23 cellular contexts compared by ENCODE assay signal in genomic region chr6:134866563-134866962, GRCh38.
DNase-seq lines count a peak whose midpoint lies in the region; ATAC-seq, FAIRE-seq and TF ChIP-seq lines count a peak whose summit lies in the region.
"Had no signal": no experiment of that assay in that cellular context is flagged by ENCODE, and none has a peak within 500 bp of the region (broad histone marks: within the 10 kb centered on the region; RNA-seq: fewer than 3 reads in every experiment).

No MANE protein-coding gene starts in this region.

- no peaks in the 10 kb centered on the region for H3K9me1 ChIP-seq in K562 (ENCODE audit: control insufficient read depth, insufficient read depth, low read length)

- no peak overlapping the region for H3K9ac ChIP-seq in MM.1S (ENCODE audit: low read length)
- no peak overlapping the region for H3K9ac ChIP-seq in K562 (ENCODE audit: insufficient read depth in 1 of 2, low read depth in 2 of 2, low read length in 2 of 2)
- H3K9ac ChIP-seq in HepG2 (ENCODE audit: insufficient read depth, low read depth, low read length), result no peak overlapping the region
- H3K9ac ChIP-seq: BLaER1 had no signal

- TF ChIP-seq CTCF in MM.1S (IDR thresholded peaks at IDR 0.05; ENCODE audit: low read length) (no peak), K562 (IDR thresholded peaks at IDR 0.05 in 2 of 3, conservative IDR thresholded peaks at IDR 0.05 in 1 of 3; ENCODE audit: insufficient read depth in 2 of 3, low read depth in 1 of 3, low read length in 3 of 3) (no peak), HepG2 (CRISPR knock-in tag; IDR thresholded peaks at IDR 0.05) (no peak)

- CTCF ChIA-PET in K562 (lab: Yijun Ruan, JAX; ENCODE audit: low intra/inter-chr PET ratio), result no interaction called here
- CTCF ChIA-PET in HepG2 (lab: Yijun Ruan, JAX; ENCODE audit: low intra/inter-chr PET ratio, low total read pairs), result no interaction called here

- POLR2A ChIA-PET in K562 (lab: Yijun Ruan, JAX) (no interaction called here), HepG2 (lab: Yijun Ruan, JAX) (no interaction called here)

- H3K27ac Mint-ChIP-seq in immature natural killer cell, result no peak overlapping the region
- H3K27ac Mint-ChIP-seq: B cell; CD4-positive, CD25-positive, alpha-beta regulatory T cell; CD8-positive, alpha-beta T cell; GM23338; HFFc6 had no signal

- H3K4me1 ChIP-seq in MM.1S (ENCODE audit: low read length) (peaks cover 26% of the 10 kb centered on the region), K562 (replicated peaks in 1 of 2; ENCODE audit: control insufficient read depth in 2 of 2, insufficient read depth in 2 of 2, low read length in 2 of 2) (no peaks in the 10 kb centered on the region), HepG2 (ENCODE audit: insufficient read depth, low read length) (peaks cover 12% of the 10 kb centered on the region)

- H3K36me3 Mint-ChIP-seq in immature natural killer cell, result no peaks in the 10 kb centered on the region
- H3K36me3 Mint-ChIP-seq: CD4-positive, CD25-positive, alpha-beta regulatory T cell; CD8-positive, alpha-beta T cell had no signal

- ATAC-seq in K562 (no peak), HepG2 (no peak)
- ATAC-seq: CD8-positive, alpha-beta T cell; GM23338; HCT116 had no signal

- H3K27ac ChIP-seq in MM.1S (ENCODE audit: low read length), result no peak overlapping the region
- H3K27ac ChIP-seq in K562 (ENCODE audit: extremely low read depth, low read depth, low read length), result no peak overlapping the region
- no peak overlapping the region for H3K27ac ChIP-seq in HepG2 (ENCODE audit: extremely low read length, insufficient read depth, low read length)
- H3K27ac ChIP-seq: BLaER1, C4-2B had no signal

- no peak overlapping the region for H3K4me3 ChIP-seq in MM.1S (ENCODE audit: low read length)
- no peak overlapping the region for H3K4me3 ChIP-seq in K562
- H3K4me3 ChIP-seq in HepG2 (replicated peaks in 1 of 3; ENCODE audit: insufficient read depth in 1 of 3, low read depth in 2 of 3, low read length in 3 of 3), result no peak overlapping the region
- H3K4me3 ChIP-seq: BLaER1, GM23338 had no signal

- H2AFZ ChIP-seq in MM.1S (ENCODE audit: low read length), result no peak overlapping the region
- no peak overlapping the region for H2AFZ ChIP-seq in K562 (ENCODE audit: low read depth, low read length)
- H2AFZ ChIP-seq in HepG2 (ENCODE audit: low read length), result no peak overlapping the region
- H2AFZ ChIP-seq: GM23338 had no signal

- H3K9me2 ChIP-seq in MM.1S (replicated peaks; ENCODE audit: insufficient read depth, low read length), result no peaks in the 10 kb centered on the region

- H3K4me2 ChIP-seq in MM.1S (ENCODE audit: low read depth, low read length) (no peak overlapping the region), K562 (ENCODE audit: insufficient read depth, low read length) (no peak overlapping the region), HepG2 (ENCODE audit: low read depth, low read length) (no peak overlapping the region)
- H3K4me2 ChIP-seq: BLaER1, GM23338 had no signal

- H3K27me3 ChIP-seq in MM.1S (replicated peaks; ENCODE audit: insufficient read depth, low read length) (no peaks in the 10 kb centered on the region), K562 (ENCODE audit: control insufficient read depth in 2 of 2, insufficient read depth in 2 of 2, low read length in 2 of 2) (peaks cover 23 to 25% of the 10 kb centered on the region in 2 experiments), HepG2 (ENCODE audit: control insufficient read depth in 1 of 2, insufficient read depth in 2 of 2, low read length in 2 of 2) (no peaks in the 10 kb centered on the region)
- H3K27me3 ChIP-seq: BLaER1 had no signal

- peaks cover 0 to 4% (median 0%) of the 10 kb centered on the region in 3 donors for H3K27me3 Mint-ChIP-seq in immature natural killer cell (ENCODE audit: low read depth in 3 of 3)

- no peak for DNase-seq in GM19239 (ENCODE audit: insufficient read length, low spot score)
- DNase-seq in MM.1S, result peak; percentile 42
- no peak for DNase-seq in K562 (ENCODE audit: extremely low read depth in 1 of 4, low spot score in 3 of 4)
- peak; percentile 28 for DNase-seq in retina
- DNase-seq in immature natural killer cell, result no peak
- DNase-seq in NCI-H1092 treated with DMSO at 0.1 percent for 48 hours (lab: John Stamatoyannopoulos, UW), result no peak
- no peak for DNase-seq in HepG2 (ENCODE audit: low spot score)
- no peak for DNase-seq in head of caudate nucleus
- DNase-seq: Caco-2; CD4-positive, CD25-positive, alpha-beta regulatory T cell; CD8-positive, alpha-beta T cell; DMS153; DND-41; H9; HFFc6 had no signal

- no peak for TF ChIP-seq EP300 in K562 (IDR thresholded peaks at IDR 0.05; ENCODE audit: low read length)
- TF ChIP-seq EP300 in HepG2 (IDR thresholded peaks at IDR 0.05; ENCODE audit: low read depth in 2 of 2, low read length in 2 of 2), result no peak
- TF ChIP-seq EP300 in HepG2 (CRISPR knock-in tag; IDR thresholded peaks at IDR 0.05; ENCODE audit: borderline replicate concordance), result no peak

- no peaks in the 10 kb centered on the region for H4K20me1 ChIP-seq in MM.1S (ENCODE audit: insufficient read depth, low read length)
- no peaks in the 10 kb centered on the region for H4K20me1 ChIP-seq in K562 (replicated peaks; ENCODE audit: control insufficient read depth, insufficient read depth, low read length)
- no peaks in the 10 kb centered on the region for H4K20me1 ChIP-seq in HepG2 (ENCODE audit: insufficient read depth, low read length)
- H4K20me1 ChIP-seq: BLaER1 had no signal

- TF ChIP-seq POLR2A in K562 (conservative IDR thresholded peaks at IDR 0.05), result no peak
- TF ChIP-seq POLR2A in HepG2 (IDR thresholded peaks at IDR 0.05; ENCODE audit: insufficient read depth in 1 of 2, low read depth in 2 of 2, low read length in 2 of 2), result no peak

- TF ChIP-seq RAD21 in K562 (CRISPR knock-in tag; conservative IDR thresholded peaks at IDR 0.05 in 1 of 2, IDR thresholded peaks at IDR 0.05 in 1 of 2) (no peak), HepG2 (CRISPR knock-in tag; IDR thresholded peaks at IDR 0.05) (no peak)

- no peak overlapping the region for H3K4me3 Mint-ChIP-seq in immature natural killer cell
- H3K4me3 Mint-ChIP-seq: B cell; CD4-positive, CD25-positive, alpha-beta regulatory T cell; CD8-positive, alpha-beta T cell; GM23338; H9; HFFc6 had no signal

- H3K36me3 ChIP-seq in MM.1S (replicated peaks; ENCODE audit: insufficient read depth, low read length) (no peaks in the 10 kb centered on the region), K562 (ENCODE audit: control insufficient read depth, insufficient read depth, low read length) (no peaks in the 10 kb centered on the region), HepG2 (replicated peaks in 1 of 2; ENCODE audit: control insufficient read depth in 1 of 2, insufficient read depth in 2 of 2, low read length in 2 of 2) (no peaks in the 10 kb centered on the region)
- H3K36me3 ChIP-seq: BLaER1 had no signal

- no peaks in the 10 kb centered on the region for H3K4me1 Mint-ChIP-seq in immature natural killer cell

- FAIRE-seq in GM19239 (lab: Jason Lieb, UNC), result peak; percentile 8
- no peak for FAIRE-seq in K562 (lab: Jason Lieb, UNC)
- no peak for FAIRE-seq in HepG2 (lab: Jason Lieb, UNC)
- FAIRE-seq: A204.1, G401.6, GM18507 had no signal

- intact Hi-C loops in K562 (cut with micrococcal nuclease), result no loop called here
- intact Hi-C loops in HepG2 (cut with micrococcal nuclease; ENCODE audit: unreplicated experiment), result no loop called here
- intact Hi-C loops in head of caudate nucleus (cut with DNase I), result no loop called here

- H3K9me3 Mint-ChIP-seq in immature natural killer cell, result no peaks in the 10 kb centered on the region
- H3K9me3 Mint-ChIP-seq: CD8-positive, alpha-beta T cell; GM23338; H9; HFFc6 had no signal

- WGBS in K562 (ENCODE audit: insufficient coverage, low coverage, missing lambda C conversion rate), result 3% methylated on average over 2 of the region's 2 CpGs
- 49% methylated on average over 2 of the region's 2 CpGs for WGBS in HepG2 (ENCODE audit: low lambda C conversion rate)

- H3K9me3 ChIP-seq in MM.1S (replicated peaks; ENCODE audit: insufficient read depth, low read length) (no peaks in the 10 kb centered on the region), K562 (replicated peaks; ENCODE audit: control insufficient read depth, insufficient read depth, low read depth, low read length) (no peaks in the 10 kb centered on the region), HepG2 (ENCODE audit: low read length) (no peaks in the 10 kb centered on the region)
- H3K9me3 ChIP-seq: BLaER1, Caco-2 had no signal

- no peaks in the 10 kb centered on the region for H3K79me2 ChIP-seq in MM.1S (ENCODE audit: low read length)
- no peaks in the 10 kb centered on the region for H3K79me2 ChIP-seq in K562 (ENCODE audit: control insufficient read depth, insufficient read depth, low read length)
- no peaks in the 10 kb centered on the region for H3K79me2 ChIP-seq in HepG2 (ENCODE audit: insufficient read depth, low read length)

- in situ Hi-C loops in K562 (cut with MboI), result no loop called here
- in situ Hi-C loops in HepG2 (cut with HindIII; ENCODE audit: extremely low pct_ligation_motif_present, low pct_unique_long_range_greater_than_20kb), result no loop called here

- BruUV-seq in K562 (replicated peaks; lab: Mats Ljungman, UMichigan) (no TSS peak), HepG2 (replicated peaks; lab: Mats Ljungman, UMichigan) (no TSS peak)

- peaks cover 22% of the 10 kb centered on the region for H3F3A ChIP-seq in MM.1S (ENCODE audit: insufficient read depth, low read length)

TF ChIP-seq in K562, 482 proteins besides CTCF, POLR2A, EP300 and RAD21 (continues in another document):
- TF ChIP-seq MAFG (tag; conservative IDR thresholded peaks at IDR 0.05), result no peak
- TF ChIP-seq MCM5 (IDR thresholded peaks at IDR 0.05; ENCODE audit: low read depth), result no peak
- TF ChIP-seq ZFP30 (CRISPR knock-in tag; IDR thresholded peaks at IDR 0.05; ENCODE audit: borderline replicate concordance), result no peak
- no peak for TF ChIP-seq SAFB (IDR thresholded peaks at IDR 0.05; ENCODE audit: borderline replicate concordance, low read depth, low read length)

TF ChIP-seq in HepG2, 621 proteins besides CTCF, POLR2A, EP300 and RAD21 (continues in another document):
- TF ChIP-seq, protein P1, sequence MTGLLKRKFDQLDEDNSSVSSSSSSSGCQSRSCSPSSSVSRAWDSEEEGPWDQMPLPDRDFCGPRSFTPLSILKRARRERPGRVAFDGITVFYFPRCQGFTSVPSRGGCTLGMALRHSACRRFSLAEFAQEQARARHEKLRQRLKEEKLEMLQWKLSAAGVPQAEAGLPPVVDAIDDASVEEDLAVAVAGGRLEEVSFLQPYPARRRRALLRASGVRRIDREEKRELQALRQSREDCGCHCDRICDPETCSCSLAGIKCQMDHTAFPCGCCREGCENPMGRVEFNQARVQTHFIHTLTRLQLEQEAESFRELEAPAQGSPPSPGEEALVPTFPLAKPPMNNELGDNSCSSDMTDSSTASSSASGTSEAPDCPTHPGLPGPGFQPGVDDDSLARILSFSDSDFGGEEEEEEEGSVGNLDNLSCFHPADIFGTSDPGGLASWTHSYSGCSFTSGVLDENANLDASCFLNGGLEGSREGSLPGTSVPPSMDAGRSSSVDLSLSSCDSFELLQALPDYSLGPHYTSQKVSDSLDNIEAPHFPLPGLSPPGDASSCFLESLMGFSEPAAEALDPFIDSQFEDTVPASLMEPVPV (CRISPR knock-in tag; IDR thresholded peaks at IDR 0.05), result no peak

Comparison
In these comparisons a context has a peak if more than half of its experiments do, and no peak if none do; other contexts are left out.
1. DNase-seq: peak in MM.1S (single experiment) and retina (single experiment); none in GM19239 (single experiment), K562 (0 of 4), immature natural killer cell (0 of 3), NCI-H1092 treated with DMSO at 0.1 percent for 48 hours (single experiment), HepG2 (single experiment) and head of caudate nucleus (0 of 42).